Comparison of ENCODE assay signal across 19 cellular contexts in the genomic region with DNA sequence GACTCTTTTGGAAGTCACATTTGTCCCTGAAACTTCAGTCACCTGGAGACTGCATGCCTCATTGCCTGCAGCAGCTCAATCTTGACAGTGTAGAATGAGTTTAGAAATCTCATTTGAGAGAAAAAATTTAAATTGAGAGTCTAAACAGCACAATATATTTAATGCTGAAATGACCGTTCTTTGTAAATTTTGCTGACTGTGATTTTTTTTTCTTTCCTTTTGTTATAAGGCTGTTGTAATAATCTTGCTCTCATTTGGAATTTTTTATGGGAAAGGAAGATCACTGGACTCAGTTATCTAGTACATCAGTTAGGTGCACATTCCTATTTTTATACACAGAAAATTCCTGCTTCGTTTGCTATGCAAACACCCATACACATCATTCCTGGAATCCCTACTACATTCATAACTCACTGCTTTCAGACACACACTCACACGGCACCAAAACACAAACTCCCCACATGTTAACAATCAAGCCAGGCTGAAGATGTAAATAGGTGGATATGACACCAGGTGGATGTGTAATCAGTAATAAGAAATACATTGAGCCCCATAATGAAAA. TPM values are rescaled to one million over a fixed set of nuclear protein-coding genes. Genes with fewer than 3 reads are reported as not detected.
"Had no signal": no experiment of that assay in that cellular context is flagged by ENCODE, and none has a peak within 500 bp of the region (broad histone marks: within the 10 kb centered on the region; RNA-seq: fewer than 3 reads in every experiment).

No MANE protein-coding gene starts in this region.

- H3K9me3 ChIP-seq: mucosa of descending colon had no signal

- H3K4me3 Mint-ChIP-seq: activated CD4-positive, alpha-beta T cell treated with anti-CD3 and anti-CD28 coated beads, Interleukin-2, amount 10 ng/mL, durations not matched to agents 7 days and 5 days; activated naive CD4-positive, alpha-beta T cell treated with anti-CD3 and anti-CD28 coated beads for 36 hours; activated T-helper 17 cell treated with anti-CD3 and anti-CD28 coated beads, Interleukin-2, amount 50 U/mL, for 72 hours; immature natural killer cell; naive thymus-derived CD8-positive, alpha-beta T cell; stimulated activated naive CD8-positive, alpha-beta T cell treated with anti-CD3 and anti-CD28 coated beads, Interleukin-15, Interleukin-2, amounts not matched to agents 100 ng/mL and 50 ng/mL, for 24 hours had no signal

- H3K4me3 ChIP-seq: coronary artery, mucosa of descending colon had no signal

- H3K27ac ChIP-seq: coronary artery, epithelial cell of prostate had no signal

- DNase-seq: activated CD4-positive, alpha-beta T cell treated with anti-CD3 and anti-CD28 coated beads, Interleukin-2, amount 10 ng/mL, durations not matched to agents 7 days and 5 days; activated CD4-positive, CD25-positive, alpha-beta regulatory T cell; activated naive CD4-positive, alpha-beta T cell treated with anti-CD3 and anti-CD28 coated beads for 36 hours; activated T-cell treated with anti-CD3 and anti-CD28 coated beads for 4 hours; central memory CD4-positive, alpha-beta T cell; effector CD8-positive, alpha-beta T cell; immature natural killer cell; left cardiac atrium; mammary epithelial cell; mucosa of descending colon; naive thymus-derived CD8-positive, alpha-beta T cell; stimulated activated CD4-positive, alpha-beta T cell treated with anti-CD3 and anti-CD28 coated beads, Interleukin-4, amount 100 ng/mL, for 1 hour; stimulated activated CD8-positive, alpha-beta memory T cell treated with anti-CD3 and anti-CD28 coated beads, Interleukin-4, amount 100 ng/mL, for 48 hours had no signal

- H3K9me3 Mint-ChIP-seq: activated CD4-positive, alpha-beta T cell treated with anti-CD3 and anti-CD28 coated beads, Interleukin-2, amount 10 ng/mL, durations not matched to agents 7 days and 5 days; activated naive CD4-positive, alpha-beta T cell treated with anti-CD3 and anti-CD28 coated beads for 36 hours; activated T-helper 17 cell treated with anti-CD3 and anti-CD28 coated beads, Interleukin-2, amount 50 U/mL, for 72 hours; stimulated activated naive CD8-positive, alpha-beta T cell treated with anti-CD3 and anti-CD28 coated beads, Interleukin-15, Interleukin-2, amounts not matched to agents 100 ng/mL and 50 ng/mL, for 24 hours had no signal

- H3K27ac Mint-ChIP-seq: activated CD4-positive, alpha-beta T cell treated with anti-CD3 and anti-CD28 coated beads, Interleukin-2, amount 10 ng/mL, durations not matched to agents 7 days and 5 days; activated naive CD4-positive, alpha-beta T cell treated with anti-CD3 and anti-CD28 coated beads for 36 hours; activated T-helper 17 cell treated with anti-CD3 and anti-CD28 coated beads, Interleukin-2, amount 50 U/mL, for 72 hours; immature natural killer cell; naive thymus-derived CD8-positive, alpha-beta T cell; stimulated activated naive CD8-positive, alpha-beta T cell treated with anti-CD3 and anti-CD28 coated beads, Interleukin-15, Interleukin-2, amounts not matched to agents 100 ng/mL and 50 ng/mL, for 24 hours had no signal

- H3K4me1 Mint-ChIP-seq: activated CD4-positive, alpha-beta T cell treated with anti-CD3 and anti-CD28 coated beads, Interleukin-2, amount 10 ng/mL, durations not matched to agents 7 days and 5 days; activated T-helper 17 cell treated with anti-CD3 and anti-CD28 coated beads, Interleukin-2, amount 50 U/mL, for 72 hours; immature natural killer cell had no signal

- H3K36me3 Mint-ChIP-seq: immature natural killer cell; naive thymus-derived CD8-positive, alpha-beta T cell had no signal

- ATAC-seq: activated T-helper 17 cell treated with anti-CD3 and anti-CD28 coated beads, Interleukin-2, amount 50 U/mL, for 72 hours; mucosa of descending colon; naive thymus-derived CD8-positive, alpha-beta T cell had no signal

RNA-seq across cellular contexts. Expression of a gene that starts 43.8 kb away (rescaled TPM):
- total RNA-seq: activated CD4-positive, alpha-beta T cell treated with anti-CD3 and anti-CD28 coated beads, Interleukin-2, amount 10 ng/mL, durations not matched to agents 7 days and 5 days; activated CD8-positive, alpha-beta memory T cell treated with anti-CD3 and anti-CD28 coated beads for 36 hours; activated naive CD4-positive, alpha-beta T cell treated with anti-CD3 and anti-CD28 coated beads for 36 hours; activated T-helper 17 cell treated with anti-CD3 and anti-CD28 coated beads, Interleukin-2, amount 50 U/mL, for 72 hours; naive thymus-derived CD8-positive, alpha-beta T cell; T-helper 2 cell treated with Interferon-gamma antibody and Interleukin-4, amounts not matched to agents 100 ng/mL and 5 ng/mL, for 36 hours had no signal
